In genomic region chr2:101999122-101999789, GRCh38 we compare ENCODE assay signal across 11 cellular contexts. TPM values are rescaled to one million over a fixed set of nuclear protein-coding genes. Genes with fewer than 3 reads are reported as not detected.
A peak's percentile ranks its signal among the peaks of the same experiment; 100 is the strongest.
DNase-seq lines count a peak whose midpoint lies in the region; ATAC-seq, FAIRE-seq and TF ChIP-seq lines count a peak whose summit lies in the region.
"Had no signal": no experiment of that assay in that cellular context is flagged by ENCODE, and none has a peak within 500 bp of the region (broad histone marks: within the 10 kb centered on the region; RNA-seq: fewer than 3 reads in every experiment).

No MANE protein-coding gene starts in this region.

- no peaks in the 10 kb centered on the region for H3K79me1 ChIP-seq in neuronal stem cell (ENCODE audit: low read depth, low read length)

- H3K4me1 ChIP-seq in pancreas (peaks cover 6 to 11% (median 6%) of the 10 kb centered on the region in 3 donors), neuronal stem cell (ENCODE audit: control insufficient read depth in 2 of 2, insufficient read depth in 1 of 2, low read depth in 1 of 2, low read length in 2 of 2) (no peaks in the 10 kb centered on the region)

- H3K23ac ChIP-seq in neuronal stem cell (ENCODE audit: low read depth, low read length, poor library complexity): no peak overlapping the region

- no peak overlapping the region for H2AFZ ChIP-seq in neuronal stem cell (ENCODE audit: low read length)

- H3K14ac ChIP-seq in neuronal stem cell (ENCODE audit: low read length): no peak overlapping the region

- H3K18ac ChIP-seq in neuronal stem cell (ENCODE audit: low read length): no peak overlapping the region

- no peak overlapping the region for H3K9ac ChIP-seq in neuronal stem cell (ENCODE audit: low read depth, low read length, poor library complexity)

- WGBS in pancreas, 2 donors: 14 to 17% methylated on average over 5 of the region's 5 CpGs
- WGBS in neuronal stem cell (ENCODE audit: extremely low coverage in 2 of 2, insufficient read length in 2 of 2, insufficient replicate concordance in 1 of 2), 2 donors: no CpG with 5 or more reads among the region's 5 CpGs

- TF ChIP-seq CTCF in pancreas (IDR thresholded peaks at IDR 0.05): no peak

- no peak for DNase-seq in activated CD4-positive, CD25-positive, alpha-beta regulatory T cell (lab: John Stamatoyannopoulos, UW)
- DNase-seq in activated naive CD8-positive, alpha-beta T cell treated with anti-CD3 and anti-CD28 coated beads, Interleukin-2, amount 50 U/mL, for 24 hours: no peak
- peak in 4 of 6 donors; percentile 49 to 64 (median 58) for DNase-seq in pancreas
- no peak for DNase-seq in neuronal stem cell (ENCODE audit: low spot score)
- DNase-seq in activated effector memory CD4-positive, alpha-beta T cell treated with Interleukin-2 at 50 U/mL for 16 hours: no peak
- DNase-seq: esophagus squamous epithelium, NCI-H2029, thyroid gland had no signal

- no peaks in the 10 kb centered on the region for H3K36me3 Mint-ChIP-seq in activated naive CD8-positive, alpha-beta T cell treated with anti-CD3 and anti-CD28 coated beads, Interleukin-2, amount 50 U/mL, for 24 hours (ENCODE audit: low read depth)

- H3K27ac ChIP-seq in pancreas (peak overlapping the region; percentile 36 to 82 (median 60)), neuronal stem cell (replicated peaks; ENCODE audit: low read length) (no peak overlapping the region)
- H3K27ac ChIP-seq: thyroid gland had no signal

- H3K4me3 Mint-ChIP-seq in activated naive CD8-positive, alpha-beta T cell treated with anti-CD3 and anti-CD28 coated beads, Interleukin-2, amount 50 U/mL, for 24 hours: peak overlapping the region; percentile 28

- H3K4me1 Mint-ChIP-seq in activated naive CD8-positive, alpha-beta T cell treated with anti-CD3 and anti-CD28 coated beads, Interleukin-2, amount 50 U/mL, for 24 hours: peaks cover 23% of the 10 kb centered on the region

- no peaks in the 10 kb centered on the region for H3K27me3 ChIP-seq in pancreas
- peaks cover 0 to 5% (median 0%) of the 10 kb centered on the region in 3 experiments for H3K27me3 ChIP-seq in neuronal stem cell (ENCODE audit: control insufficient read depth in 3 of 3, insufficient read depth in 3 of 3, low read depth in 1 of 3, low read length in 3 of 3)
- H3K27me3 ChIP-seq: thyroid gland had no signal

- peaks cover 8% of the 10 kb centered on the region for H3K27me3 Mint-ChIP-seq in activated naive CD8-positive, alpha-beta T cell treated with anti-CD3 and anti-CD28 coated beads, Interleukin-2, amount 50 U/mL, for 24 hours

- peak overlapping the region; percentile 76 for H3K27ac Mint-ChIP-seq in activated naive CD8-positive, alpha-beta T cell treated with anti-CD3 and anti-CD28 coated beads, Interleukin-2, amount 50 U/mL, for 24 hours

- H3K9me3 ChIP-seq in pancreas: no peaks in the 10 kb centered on the region
- H3K9me3 ChIP-seq in neuronal stem cell (replicated peaks in 1 of 2; ENCODE audit: control insufficient read depth in 2 of 2, insufficient read depth in 1 of 2, low read depth in 1 of 2, low read length in 2 of 2): no peaks in the 10 kb centered on the region
- H3K9me3 ChIP-seq: esophagus squamous epithelium, thyroid gland had no signal

- H2BK120ac ChIP-seq in neuronal stem cell (ENCODE audit: low read depth, low read length): no peak overlapping the region

- no peak overlapping the region for H3K4ac ChIP-seq in neuronal stem cell (ENCODE audit: low read length)

- intact Hi-C loops in pancreas (cut with DNase I): no loop called here

- peak overlapping the region in 1 of 4 donors; percentile 13 for H3K4me3 ChIP-seq in pancreas
- no peak overlapping the region for H3K4me3 ChIP-seq in neuronal stem cell (ENCODE audit: low read length in 2 of 2)
- H3K4me3 ChIP-seq: esophagus squamous epithelium, thyroid gland had no signal

- no peak overlapping the region for H2BK15ac ChIP-seq in neuronal stem cell (ENCODE audit: low read length)

- H2BK5ac ChIP-seq in neuronal stem cell (ENCODE audit: low read length): no peak overlapping the region

- no peak overlapping the region for H3K4me2 ChIP-seq in neuronal stem cell (ENCODE audit: insufficient read depth, low read length, poor library complexity, severe bottlenecking)

- no peak overlapping the region for H4K91ac ChIP-seq in neuronal stem cell (ENCODE audit: low read depth, low read length, poor library complexity)

- no peak overlapping the region for H4K8ac ChIP-seq in neuronal stem cell (ENCODE audit: low read depth, low read length)

- FAIRE-seq in pancreas (lab: Jason Lieb, UNC): no peak

- H3K9me3 Mint-ChIP-seq in activated naive CD8-positive, alpha-beta T cell treated with anti-CD3 and anti-CD28 coated beads, Interleukin-2, amount 50 U/mL, for 24 hours: no peaks in the 10 kb centered on the region

- no peak overlapping the region for H2AK5ac ChIP-seq in neuronal stem cell (ENCODE audit: low read depth, low read length)

- no peaks in the 10 kb centered on the region for H3K36me3 ChIP-seq in pancreas
- H3K36me3 ChIP-seq in neuronal stem cell (replicated peaks in 1 of 2; ENCODE audit: control insufficient read depth in 2 of 2, insufficient read depth in 2 of 2, low read length in 2 of 2): no peaks in the 10 kb centered on the region
- H3K36me3 ChIP-seq: esophagus squamous epithelium, thyroid gland had no signal

- peak; percentile 46 to 48 for ATAC-seq in activated CD4-positive, CD25-positive, alpha-beta regulatory T cell treated with anti-CD3 and anti-CD28 coated beads, Interleukin-2, amount 50 U/mL, for 24 hours
- ATAC-seq in HG03432 (IDR thresholded peaks at IDR 0.05; ENCODE audit: unreplicated experiment) (peak; percentile 53), pancreas (peak; percentile 93 to 96 (median 94)), GM18517 (IDR thresholded peaks at IDR 0.05; ENCODE audit: unreplicated experiment) (no peak)
- peak; percentile 76 for ATAC-seq in activated naive CD8-positive, alpha-beta T cell treated with anti-CD3 and anti-CD28 coated beads, Interleukin-2, amount 50 U/mL, for 24 hours

- no peak overlapping the region for H2BK12ac ChIP-seq in neuronal stem cell (ENCODE audit: low read length)

RNA-seq across cellular contexts. Expression of gene IL1R2, which starts 7.5 kb away (rescaled TPM):
- total RNA-seq in pancreas: 1 to 10 TPM in 5 of 6 donors, under 1 TPM in 1; 0.39 to 3.8 (median 1.7) TPM
- 1 to 10 TPM in 1 of 2 donors, under 1 TPM in 1; 0.70 to 1.9 TPM for polyA plus RNA-seq in pancreas
- polyA plus RNA-seq in neuronal stem cell (2013, experiment 1 of 2): not detected
- not detected for polyA plus RNA-seq in neuronal stem cell (2013, experiment 2 of 2)

Comparison
In these comparisons a context has a peak if more than half of its experiments do, and no peak if none do; other contexts are left out.
1. DNase-seq: peak in pancreas (4 of 6); none in activated CD4-positive, CD25-positive, alpha-beta regulatory T cell (0 of 4), activated naive CD8-positive, alpha-beta T cell treated with anti-CD3 and anti-CD28 coated beads, Interleukin-2, amount 50 U/mL, for 24 hours (single experiment), neuronal stem cell (single experiment) and activated effector memory CD4-positive, alpha-beta T cell treated with Interleukin-2 at 50 U/mL for 16 hours (single experiment).